In genomic region chr6:145247677-145248419, GRCh38 we compare ENCODE assay signal across 12 cellular contexts.
A peak's percentile ranks its signal among the peaks of the same experiment; 100 is the strongest.
DNase-seq lines count a peak whose midpoint lies in the region; ATAC-seq and TF ChIP-seq lines count a peak whose summit lies in the region.
"Had no signal": no experiment of that assay in that cellular context is flagged by ENCODE, and none has a peak within 500 bp of the region (broad histone marks: within the 10 kb centered on the region; RNA-seq: fewer than 3 reads in every experiment).

No MANE protein-coding gene starts in this region.

- peaks cover 11% of the 10 kb centered on the region for H3K4me1 ChIP-seq in osteoblast (ENCODE audit: insufficient read depth, low read length)
- H3K4me1 ChIP-seq in BE2C = peaks cover 5% of the 10 kb centered on the region; the same call in 1 of the 2 replicates

- H3K9me3 ChIP-seq in osteoblast (ENCODE audit: low read depth, low read length) = no peaks in the 10 kb centered on the region
- no peaks in the 10 kb centered on the region for H3K9me3 ChIP-seq in BE2C

- H3K36me3 ChIP-seq in brain microvascular endothelial cell (replicated peaks) = no peaks in the 10 kb centered on the region
- H3K36me3 ChIP-seq in osteoblast (ENCODE audit: insufficient read depth, low read length) = no peaks in the 10 kb centered on the region
- no peaks in the 10 kb centered on the region for H3K36me3 ChIP-seq in BE2C

- TF ChIP-seq CTCF in brain microvascular endothelial cell (IDR thresholded peaks at IDR 0.05; ENCODE audit: low read depth, low read length, missing control alignments) (no peak), osteoblast (IDR thresholded peaks at IDR 0.05; ENCODE audit: extremely low read depth, low read depth, low read length) (no peak), omental fat pad (IDR thresholded peaks at IDR 0.05) (no peak), BE2C (IDR thresholded peaks at IDR 0.05; ENCODE audit: low read depth, low read length) (no peak)

- peak overlapping the region; percentile 44 for H2AFZ ChIP-seq in osteoblast (ENCODE audit: low read length)

- no peaks in the 10 kb centered on the region for H4K20me1 ChIP-seq in osteoblast (ENCODE audit: insufficient read depth, low read length)

- in situ Hi-C loops in brain microvascular endothelial cell (cut with HindIII; ENCODE audit: low pct_ligation_motif_present, low sequenced_read_pairs) = no loop called here

- H3K27me3 ChIP-seq in brain microvascular endothelial cell (replicated peaks) = no peaks in the 10 kb centered on the region
- H3K27me3 ChIP-seq in osteoblast (ENCODE audit: insufficient read depth, low read length) = no peaks in the 10 kb centered on the region
- H3K27me3 ChIP-seq in BE2C = no peaks in the 10 kb centered on the region

- DNase-seq in GM04504 (ENCODE audit: low read depth) (peak; percentile 68), MV-4-11 (lab: John Stamatoyannopoulos, UW) (peak; percentile 63), brain microvascular endothelial cell (peak; percentile 94), osteoblast (ENCODE audit: insufficient read length, low spot score, missing footprints) (peak; percentile 86), omental fat pad (ENCODE audit: low spot score) (no peak), BE2C (no peak), inferior parietal cortex (ENCODE audit: extremely low spot score) (no peak)
- DNase-seq: activated CD8-positive, alpha-beta T cell treated with anti-CD3 and anti-CD28 coated beads, Interleukin-2, amount 10 ng/mL, durations not matched to agents 7 days and 5 days; activated naive CD8-positive, alpha-beta T cell treated with anti-CD3 and anti-CD28 coated beads, Interleukin-2, amount 10 ng/mL, durations not matched to agents 7 days and 5 days; islet precursor cell; NCI-H187 treated with DMSO at 0.1 percent for 48 hours; stimulated activated CD4-positive, alpha-beta T cell treated with anti-CD3 and anti-CD28 coated beads, Interleukin-2, amount 100 ng/mL, for 24 hours had no signal

- H3K4me3 ChIP-seq in brain microvascular endothelial cell (ENCODE audit: low read depth, low read length) (no peak overlapping the region), osteoblast (ENCODE audit: insufficient read depth, low read length) (peak overlapping the region; percentile 4), BE2C (ENCODE audit: low read depth, low read length) (no peak overlapping the region)

- peak overlapping the region; percentile 53 for H3K4me2 ChIP-seq in osteoblast (ENCODE audit: insufficient read depth, low read length)

- no peaks in the 10 kb centered on the region for H3K79me2 ChIP-seq in osteoblast (ENCODE audit: insufficient read depth, low read length)

- ATAC-seq in omental fat pad (ENCODE audit: low FRiP score) = no peak
- ATAC-seq: activated CD8-positive, alpha-beta T cell treated with anti-CD3 and anti-CD28 coated beads, Interleukin-2, amount 10 ng/mL, durations not matched to agents 7 days and 5 days had no signal

- H3K27ac ChIP-seq in brain microvascular endothelial cell = peak overlapping the region; percentile 78
- peak overlapping the region; percentile 57 for H3K27ac ChIP-seq in osteoblast (ENCODE audit: low read depth, low read length)

Comparison
In these comparisons a context has a peak if more than half of its experiments do, and no peak if none do; other contexts are left out.
1. DNase-seq: peak in GM04504 (single experiment), MV-4-11 (single experiment), brain microvascular endothelial cell (single experiment) and osteoblast (single experiment); none in omental fat pad (single experiment), BE2C (single experiment) and inferior parietal cortex (single experiment).